ENCODE assay signal across 19 cellular contexts in the genomic region with DNA sequence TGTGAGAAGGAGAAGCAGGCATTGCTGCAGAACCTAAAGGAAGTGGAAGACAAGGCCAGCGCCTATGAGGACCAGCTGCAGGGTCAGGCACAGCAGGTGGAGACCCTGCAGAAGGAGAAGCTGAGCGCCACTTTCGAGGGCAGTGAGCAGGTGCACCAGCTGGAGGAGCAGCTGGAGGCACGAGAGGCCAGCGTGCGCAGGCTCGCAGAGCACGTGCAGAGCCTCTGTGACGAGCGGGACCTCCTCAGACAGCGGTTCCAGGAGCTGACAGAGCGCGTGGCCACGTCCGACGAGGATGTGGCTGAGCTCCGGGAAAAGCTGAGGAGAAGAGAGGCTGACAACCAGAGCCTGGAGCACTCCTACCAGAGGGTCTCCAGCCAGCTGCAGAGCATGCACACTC. TPM values are rescaled to one million over a fixed set of nuclear protein-coding genes. Genes with fewer than 3 reads are reported as not detected.
A peak's percentile ranks its signal among the peaks of the same experiment; 100 is the strongest.
DNase-seq lines count a peak whose midpoint lies in the region; ATAC-seq and TF ChIP-seq lines count a peak whose summit lies in the region.
"Had no signal": no experiment of that assay in that cellular context is flagged by ENCODE, and none has a peak within 500 bp of the region (broad histone marks: within the 10 kb centered on the region; RNA-seq: fewer than 3 reads in every experiment).

No MANE protein-coding gene starts in this region.

- no peaks in the 10 kb centered on the region for H3K4me1 Mint-ChIP-seq in Caco-2 (ENCODE audit: low read depth, unreplicated experiment)
- peaks cover 19% of the 10 kb centered on the region for H3K4me1 Mint-ChIP-seq in activated T-helper 17 cell treated with anti-CD3 and anti-CD28 coated beads, Interleukin-2, amount 50 U/mL, for 72 hours
- H3K4me1 Mint-ChIP-seq in naive thymus-derived CD4-positive, alpha-beta T cell: peaks cover 8 to 31% (median 17%) of the 10 kb centered on the region in 7 donors

- peak overlapping the region; percentile 26; the same call in 1 of the 2 replicates for H3K27ac ChIP-seq in BLaER1
- no peak overlapping the region for H3K27ac ChIP-seq in naive thymus-derived CD4-positive, alpha-beta T cell (ENCODE audit: low read depth, low read length)
- H3K27ac ChIP-seq: GM23248 had no signal

- POLR2A ChIA-PET in Caco-2 (lab: Charles Lee): no interaction called here
- POLR2A ChIA-PET in naive thymus-derived CD4-positive, alpha-beta T cell (lab: Charles Lee): interaction anchor here (1.1 to 2.0 kb wide), 3 partner anchors 13 to 55 kb away, joined by 3 to 6 read pairs (median 3); no protein-coding TSS in a partner anchor

- CTCF ChIA-PET in Caco-2 (lab: Charles Lee): no interaction called here
- CTCF ChIA-PET in naive thymus-derived CD4-positive, alpha-beta T cell (lab: Charles Lee): interaction anchor here (0.6 kb wide), 1 partner anchor 97 kb away, joined by 6 read pairs; no protein-coding TSS in a partner anchor

- no TSS peak for BruUV-seq in Caco-2 (replicated peaks; lab: Mats Ljungman, UMichigan)

- H3K9me3 ChIP-seq in BLaER1 (no peaks in the 10 kb centered on the region), Caco-2 (no peaks in the 10 kb centered on the region)
- H3K9me3 ChIP-seq in naive thymus-derived CD4-positive, alpha-beta T cell (ENCODE audit: control insufficient read depth in 2 of 3, low read length in 3 of 3): no peaks in the 10 kb centered on the region
- H3K9me3 ChIP-seq: HAP-1, SK-N-SH had no signal

- H3K4me1 ChIP-seq in BLaER1 (peaks cover 22% of the 10 kb centered on the region), Caco-2 (no peaks in the 10 kb centered on the region)
- H3K4me1 ChIP-seq in naive thymus-derived CD4-positive, alpha-beta T cell (ENCODE audit: control insufficient read depth in 2 of 2, insufficient read depth in 2 of 2, low read length in 2 of 2): peaks cover 0 to 5% of the 10 kb centered on the region in 2 donors
- H3K4me1 ChIP-seq: HAP-1 had no signal

- H3K4me3 Mint-ChIP-seq in Caco-2 (ENCODE audit: unreplicated experiment): no peak overlapping the region
- no peak overlapping the region for H3K4me3 Mint-ChIP-seq in activated T-helper 17 cell treated with anti-CD3 and anti-CD28 coated beads, Interleukin-2, amount 50 U/mL, for 72 hours
- no peak overlapping the region for H3K4me3 Mint-ChIP-seq in naive thymus-derived CD4-positive, alpha-beta T cell
- H3K4me3 Mint-ChIP-seq: CD4-positive, alpha-beta memory T cell had no signal

- DNase-seq in Caco-2 (no peak), occipital lobe (lab: John Stamatoyannopoulos, UW) (no peak), superior temporal gyrus (ENCODE audit: extremely low spot score) (no peak)
- DNase-seq in naive thymus-derived CD4-positive, alpha-beta T cell: no peak
- DNase-seq: CD4-positive, alpha-beta memory T cell; DMS153; GM23248; NCI-H1092; NCI-H1436 treated with DMSO at 0.1 percent for 48 hours; NCI-H1930; NCI-H226; NCI-H526; SK-N-SH had no signal

- no peak overlapping the region for H3K9ac ChIP-seq in BLaER1
- H3K9ac ChIP-seq: GM23248, SK-N-SH had no signal

- H3K27ac Mint-ChIP-seq in Caco-2 (ENCODE audit: unreplicated experiment): peak overlapping the region; percentile 23
- peak overlapping the region; percentile 9 for H3K27ac Mint-ChIP-seq in activated T-helper 17 cell treated with anti-CD3 and anti-CD28 coated beads, Interleukin-2, amount 50 U/mL, for 72 hours
- H3K27ac Mint-ChIP-seq in naive thymus-derived CD4-positive, alpha-beta T cell: peak overlapping the region in 5 of 9 donors; percentile 29 to 78 (median 66)

- H3K4me3 ChIP-seq in BLaER1 (no peak overlapping the region), Caco-2 (ENCODE audit: low read depth, low read length) (no peak overlapping the region)
- no peak overlapping the region for H3K4me3 ChIP-seq in naive thymus-derived CD4-positive, alpha-beta T cell (ENCODE audit: low read length)
- H3K4me3 ChIP-seq: GM23248, HAP-1 had no signal

- H3K36me3 Mint-ChIP-seq in Caco-2 (ENCODE audit: insufficient read depth, unreplicated experiment): peaks cover 93% of the 10 kb centered on the region
- H3K36me3 Mint-ChIP-seq in activated T-helper 17 cell treated with anti-CD3 and anti-CD28 coated beads, Interleukin-2, amount 50 U/mL, for 72 hours (ENCODE audit: low read depth): peaks cover 94% of the 10 kb centered on the region
- H3K36me3 Mint-ChIP-seq in naive thymus-derived CD4-positive, alpha-beta T cell: peaks cover 18 to 62% (median 23%) of the 10 kb centered on the region in 5 donors

- no peak for ATAC-seq in activated T-helper 17 cell treated with anti-CD3 and anti-CD28 coated beads, Interleukin-2, amount 50 U/mL, for 72 hours (replicated peaks)
- no peak for ATAC-seq in naive thymus-derived CD4-positive, alpha-beta T cell
- no peak for ATAC-seq in HG03460 (IDR thresholded peaks at IDR 0.05; ENCODE audit: unreplicated experiment)
- ATAC-seq: Right ventricle myocardium inferior had no signal

- H3K9me3 Mint-ChIP-seq in Caco-2 (ENCODE audit: unreplicated experiment): no peaks in the 10 kb centered on the region
- H3K9me3 Mint-ChIP-seq in activated T-helper 17 cell treated with anti-CD3 and anti-CD28 coated beads, Interleukin-2, amount 50 U/mL, for 72 hours: no peaks in the 10 kb centered on the region
- no peaks in the 10 kb centered on the region for H3K9me3 Mint-ChIP-seq in naive thymus-derived CD4-positive, alpha-beta T cell
- H3K9me3 Mint-ChIP-seq: CD4-positive, alpha-beta memory T cell had no signal

- intact Hi-C loops in Caco-2 (cut with micrococcal nuclease; ENCODE audit: unreplicated experiment): no loop called here
- intact Hi-C loops in naive thymus-derived CD4-positive, alpha-beta T cell (cut with micrococcal nuclease): no loop called here

- H4K20me1 ChIP-seq in BLaER1: peaks cover 91% of the 10 kb centered on the region

- H3K36me3 ChIP-seq in BLaER1 (peaks cover 100% of the 10 kb centered on the region), Caco-2 (ENCODE audit: control insufficient read depth, insufficient read depth, low read length) (peaks cover 10% of the 10 kb centered on the region)
- H3K36me3 ChIP-seq in naive thymus-derived CD4-positive, alpha-beta T cell (ENCODE audit: control insufficient read depth in 2 of 3, insufficient read depth in 3 of 3, low read length in 3 of 3): peaks cover 12 to 94% (median 23%) of the 10 kb centered on the region in 3 experiments

- H3K27me3 ChIP-seq in BLaER1 (no peaks in the 10 kb centered on the region; the same call in 1 of the 2 replicates), Caco-2 (replicated peaks; ENCODE audit: control insufficient read depth, insufficient read depth, low read length) (no peaks in the 10 kb centered on the region)
- no peaks in the 10 kb centered on the region for H3K27me3 ChIP-seq in naive thymus-derived CD4-positive, alpha-beta T cell (ENCODE audit: control insufficient read depth in 2 of 2, insufficient read depth in 2 of 2, low read length in 2 of 2)

- H3K4me2 ChIP-seq in BLaER1: peak overlapping the region; percentile 14; the same call in 1 of the 2 replicates
- H3K4me2 ChIP-seq: SK-N-SH had no signal

- TF ChIP-seq CTCF in Caco-2 (IDR thresholded peaks at IDR 0.05; ENCODE audit: insufficient read depth in 1 of 2, low read depth in 1 of 2, low read length in 1 of 2, severe bottlenecking in 1 of 2, unreplicated experiment in 1 of 2): no peak

- H3K27me3 Mint-ChIP-seq in Caco-2 (ENCODE audit: insufficient read depth, unreplicated experiment): no peaks in the 10 kb centered on the region
- no peaks in the 10 kb centered on the region for H3K27me3 Mint-ChIP-seq in activated T-helper 17 cell treated with anti-CD3 and anti-CD28 coated beads, Interleukin-2, amount 50 U/mL, for 72 hours
- no peaks in the 10 kb centered on the region for H3K27me3 Mint-ChIP-seq in naive thymus-derived CD4-positive, alpha-beta T cell
- H3K27me3 Mint-ChIP-seq: CD4-positive, alpha-beta memory T cell had no signal

RNA-seq across cellular contexts. Expression of a gene that starts 41.5 kb away (rescaled TPM):
- 7.1 and 8.0 TPM in 2 replicates for total RNA-seq in Caco-2 (2022)
- 10 to 100 TPM; 20.6 to 24.5 TPM for total RNA-seq in activated T-helper 17 cell treated with anti-CD3 and anti-CD28 coated beads, Interleukin-2, amount 50 U/mL, for 72 hours
- 10 to 100 TPM in 3 of 5 experiments, 1 to 10 TPM in 2; 6.2 to 13.9 (median 12.1) TPM for total RNA-seq in naive thymus-derived CD4-positive, alpha-beta T cell
- 10 to 100 TPM; 11.0 to 16.4 TPM for polyA plus RNA-seq in naive thymus-derived CD4-positive, alpha-beta T cell
- total RNA-seq in occipital lobe: 9.2 TPM
- total RNA-seq: OCI-LY7 had no signal

Comparison
In these comparisons a context has a peak if more than half of its experiments do, and no peak if none do; other contexts are left out.
1. H3K27ac Mint-ChIP-seq: peak in every context shown above with its lines; median percentile 66 in naive thymus-derived CD4-positive, alpha-beta T cell; 23 in Caco-2; 9 in activated T-helper 17 cell treated with anti-CD3 and anti-CD28 coated beads, Interleukin-2, amount 50 U/mL, for 72 hours.